1 cellular context compared by ENCODE assay signal in the genomic region with DNA sequence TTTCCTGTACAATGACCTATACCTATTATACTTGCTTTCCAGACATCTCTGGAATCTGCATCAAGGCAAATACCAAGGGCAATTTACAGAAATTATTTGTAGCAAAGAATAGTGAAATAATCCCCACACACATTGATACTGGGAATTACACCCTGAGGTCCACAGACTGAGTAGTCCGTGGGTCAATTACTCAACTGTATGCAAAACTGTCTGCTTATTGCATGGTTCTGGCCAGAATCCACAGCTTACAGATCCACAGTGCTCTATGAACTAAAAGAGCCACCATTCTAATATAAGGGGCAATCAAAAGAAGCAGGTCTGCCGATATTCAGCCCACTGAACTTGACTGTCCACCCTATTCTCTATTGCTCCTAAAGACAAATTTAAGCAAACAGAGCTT.
TF ChIP-seq lines count a peak whose summit lies in the region.

No MANE protein-coding gene starts in this region.

TF ChIP-seq in GM23338, 12 proteins besides CTCF, POLR2A, EP300 and RAD21 (continued from another document):
- TF ChIP-seq, protein P1, sequence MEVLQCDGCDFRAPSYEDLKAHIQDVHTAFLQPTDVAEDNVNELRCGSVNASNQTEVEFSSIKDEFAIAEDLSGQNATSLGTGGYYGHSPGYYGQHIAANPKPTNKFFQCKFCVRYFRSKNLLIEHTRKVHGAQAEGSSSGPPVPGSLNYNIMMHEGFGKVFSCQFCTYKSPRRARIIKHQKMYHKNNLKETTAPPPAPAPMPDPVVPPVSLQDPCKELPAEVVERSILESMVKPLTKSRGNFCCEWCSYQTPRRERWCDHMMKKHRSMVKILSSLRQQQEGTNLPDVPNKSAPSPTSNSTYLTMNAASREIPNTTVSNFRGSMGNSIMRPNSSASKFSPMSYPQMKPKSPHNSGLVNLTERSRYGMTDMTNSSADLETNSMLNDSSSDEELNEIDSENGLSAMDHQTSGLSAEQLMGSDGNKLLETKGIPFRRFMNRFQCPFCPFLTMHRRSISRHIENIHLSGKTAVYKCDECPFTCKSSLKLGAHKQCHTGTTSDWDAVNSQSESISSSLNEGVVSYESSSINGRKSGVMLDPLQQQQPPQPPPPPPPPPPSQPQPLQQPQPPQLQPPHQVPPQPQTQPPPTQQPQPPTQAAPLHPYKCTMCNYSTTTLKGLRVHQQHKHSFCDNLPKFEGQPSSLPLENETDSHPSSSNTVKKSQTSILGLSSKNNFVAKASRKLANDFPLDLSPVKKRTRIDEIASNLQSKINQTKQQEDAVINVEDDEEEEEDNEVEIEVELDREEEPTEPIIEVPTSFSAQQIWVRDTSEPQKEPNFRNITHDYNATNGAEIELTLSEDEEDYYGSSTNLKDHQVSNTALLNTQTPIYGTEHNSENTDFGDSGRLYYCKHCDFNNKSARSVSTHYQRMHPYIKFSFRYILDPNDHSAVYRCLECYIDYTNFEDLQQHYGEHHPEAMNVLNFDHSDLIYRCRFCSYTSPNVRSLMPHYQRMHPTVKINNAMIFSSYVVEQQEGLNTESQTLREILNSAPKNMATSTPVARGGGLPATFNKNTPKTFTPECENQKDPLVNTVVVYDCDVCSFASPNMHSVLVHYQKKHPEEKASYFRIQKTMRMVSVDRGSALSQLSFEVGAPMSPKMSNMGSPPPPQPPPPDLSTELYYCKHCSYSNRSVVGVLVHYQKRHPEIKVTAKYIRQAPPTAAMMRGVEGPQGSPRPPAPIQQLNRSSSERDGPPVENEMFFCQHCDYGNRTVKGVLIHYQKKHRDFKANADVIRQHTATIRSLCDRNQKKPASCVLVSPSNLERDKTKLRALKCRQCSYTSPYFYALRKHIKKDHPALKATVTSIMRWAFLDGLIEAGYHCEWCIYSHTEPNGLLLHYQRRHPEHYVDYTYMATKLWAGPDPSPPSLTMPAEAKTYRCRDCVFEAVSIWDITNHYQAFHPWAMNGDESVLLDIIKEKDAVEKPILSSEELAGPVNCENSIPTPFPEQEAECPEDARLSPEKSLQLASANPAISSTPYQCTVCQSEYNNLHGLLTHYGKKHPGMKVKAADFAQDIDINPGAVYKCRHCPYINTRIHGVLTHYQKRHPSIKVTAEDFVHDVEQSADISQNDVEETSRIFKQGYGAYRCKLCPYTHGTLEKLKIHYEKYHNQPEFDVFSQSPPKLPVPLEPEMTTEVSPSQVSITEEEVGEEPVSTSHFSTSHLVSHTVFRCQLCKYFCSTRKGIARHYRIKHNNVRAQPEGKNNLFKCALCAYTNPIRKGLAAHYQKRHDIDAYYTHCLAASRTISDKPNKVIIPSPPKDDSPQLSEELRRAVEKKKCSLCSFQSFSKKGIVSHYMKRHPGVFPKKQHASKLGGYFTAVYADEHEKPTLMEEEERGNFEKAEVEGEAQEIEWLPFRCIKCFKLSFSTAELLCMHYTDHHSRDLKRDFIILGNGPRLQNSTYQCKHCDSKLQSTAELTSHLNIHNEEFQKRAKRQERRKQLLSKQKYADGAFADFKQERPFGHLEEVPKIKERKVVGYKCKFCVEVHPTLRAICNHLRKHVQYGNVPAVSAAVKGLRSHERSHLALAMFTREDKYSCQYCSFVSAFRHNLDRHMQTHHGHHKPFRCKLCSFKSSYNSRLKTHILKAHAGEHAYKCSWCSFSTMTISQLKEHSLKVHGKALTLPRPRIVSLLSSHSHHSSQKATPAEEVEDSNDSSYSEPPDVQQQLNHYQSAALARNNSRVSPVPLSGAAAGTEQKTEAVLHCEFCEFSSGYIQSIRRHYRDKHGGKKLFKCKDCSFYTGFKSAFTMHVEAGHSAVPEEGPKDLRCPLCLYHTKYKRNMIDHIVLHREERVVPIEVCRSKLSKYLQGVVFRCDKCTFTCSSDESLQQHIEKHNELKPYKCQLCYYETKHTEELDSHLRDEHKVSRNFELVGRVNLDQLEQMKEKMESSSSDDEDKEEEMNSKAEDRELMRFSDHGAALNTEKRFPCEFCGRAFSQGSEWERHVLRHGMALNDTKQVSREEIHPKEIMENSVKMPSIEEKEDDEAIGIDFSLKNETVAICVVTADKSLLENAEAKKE (CRISPR knock-in tag; IDR thresholded peaks at IDR 0.05): no peak
- TF ChIP-seq POLR2AphosphoS5 (IDR thresholded peaks at IDR 0.05; ENCODE audit: low read depth): no peak
TF ChIP-seq in GM23338: peak in this region for 0.
